In genomic region chr5:33901176-33901575, GRCh38 we compare ENCODE assay signal across 19 cellular contexts. TPM values are rescaled to one million over a fixed set of nuclear protein-coding genes. Genes with fewer than 3 reads are reported as not detected.
"Had no signal": no experiment of that assay in that cellular context is flagged by ENCODE, and none has a peak within 500 bp of the region (broad histone marks: within the 10 kb centered on the region; RNA-seq: fewer than 3 reads in every experiment).

No MANE protein-coding gene starts in this region.

- H3K27ac ChIP-seq: gastrocnemius medialis, heart right ventricle had no signal

- H3K4me1 Mint-ChIP-seq: activated naive CD8-positive, alpha-beta T cell treated with anti-CD3 and anti-CD28 coated beads, Interleukin-2, amount 50 U/mL, for 24 hours; stimulated activated effector memory CD8-positive, alpha-beta T cell treated with anti-CD3 and anti-CD28 coated beads, Interleukin-12 subunit alpha, Interleukin-12 subunit beta, amount 100 ng/mL, for 72 hours had no signal

- H3K9me3 ChIP-seq: gastrocnemius medialis had no signal

- H3K4me3 Mint-ChIP-seq: activated naive CD4-positive, alpha-beta T cell treated with anti-CD3 and anti-CD28 coated beads for 36 hours; activated naive CD8-positive, alpha-beta T cell treated with anti-CD3 and anti-CD28 coated beads, Interleukin-2, amount 50 U/mL, for 24 hours; naive thymus-derived CD8-positive, alpha-beta T cell; stimulated activated effector memory CD8-positive, alpha-beta T cell treated with anti-CD3 and anti-CD28 coated beads, Interleukin-12 subunit alpha, Interleukin-12 subunit beta, amount 100 ng/mL, for 72 hours had no signal

- DNase-seq: activated CD4-positive, alpha-beta T cell treated with anti-CD3 and anti-CD28 coated beads for 1 hour; activated CD4-positive, alpha-beta T cell treated with anti-CD3 and anti-CD28 coated beads, Interleukin-2, amount 50 U/mL, for 4 hours; activated naive CD4-positive, alpha-beta T cell treated with anti-CD3 and anti-CD28 coated beads for 36 hours; activated naive CD8-positive, alpha-beta T cell treated with anti-CD3 and anti-CD28 coated beads, Interleukin-2, amount 50 U/mL, for 24 hours; activated T-cell treated with anti-CD3 and anti-CD28 coated beads for 4 hours; gastrocnemius medialis; heart right ventricle; left colon; naive thymus-derived CD8-positive, alpha-beta T cell; T-helper 1 cell had no signal

- ATAC-seq: activated naive CD8-positive, alpha-beta T cell treated with anti-CD3 and anti-CD28 coated beads, Interleukin-2, amount 50 U/mL, for 24 hours; gastrocnemius medialis; left colon; naive thymus-derived CD8-positive, alpha-beta T cell; stimulated activated effector memory CD8-positive, alpha-beta T cell treated with anti-CD3 and anti-CD28 coated beads, Interleukin-12 subunit alpha, Interleukin-12 subunit beta, amount 100 ng/mL, for 72 hours had no signal

- H3K36me3 Mint-ChIP-seq: stimulated activated effector memory CD8-positive, alpha-beta T cell treated with anti-CD3 and anti-CD28 coated beads, Interleukin-12 subunit alpha, Interleukin-12 subunit beta, amount 100 ng/mL, for 72 hours had no signal

- H3K36me3 ChIP-seq: gastrocnemius medialis, heart right ventricle had no signal

- H3K4me3 ChIP-seq: gastrocnemius medialis, heart right ventricle had no signal

- H3K4me1 ChIP-seq: gastrocnemius medialis, heart right ventricle had no signal

- H3K27ac Mint-ChIP-seq: activated naive CD4-positive, alpha-beta T cell treated with anti-CD3 and anti-CD28 coated beads for 36 hours; activated naive CD8-positive, alpha-beta T cell treated with anti-CD3 and anti-CD28 coated beads, Interleukin-2, amount 50 U/mL, for 24 hours; naive thymus-derived CD8-positive, alpha-beta T cell; stimulated activated effector memory CD8-positive, alpha-beta T cell treated with anti-CD3 and anti-CD28 coated beads, Interleukin-12 subunit alpha, Interleukin-12 subunit beta, amount 100 ng/mL, for 72 hours had no signal

- H3K27me3 ChIP-seq: gastrocnemius medialis, heart right ventricle had no signal

RNA-seq across cellular contexts. Expression of gene ADAMTS12, which starts 9.4 kb away (rescaled TPM):
- total RNA-seq: activated naive CD4-positive, alpha-beta T cell treated with anti-CD3 and anti-CD28 coated beads for 36 hours had no signal
- polyA plus RNA-seq: naive thymus-derived CD8-positive, alpha-beta T cell had no signal

RNA-seq across cellular contexts. Expression of gene RXFP3, which starts 35.0 kb away (rescaled TPM):
- total RNA-seq: activated naive CD4-positive, alpha-beta T cell treated with anti-CD3 and anti-CD28 coated beads for 36 hours; astrocyte; bronchial epithelial cell; dermis microvascular lymphatic vessel endothelial cell; epithelial cell of proximal tubule; gastrocnemius medialis; heart right ventricle; left colon; lung microvascular endothelial cell; mucosa of gallbladder; naive thymus-derived CD8-positive, alpha-beta T cell; ureter had no signal
- polyA plus RNA-seq: naive thymus-derived CD8-positive, alpha-beta T cell; thymus had no signal
